Comparison of ENCODE assay signal across 17 cellular contexts in genomic region chr4:150316332-150317205, GRCh38.
DNase-seq lines count a peak whose midpoint lies in the region; ATAC-seq and TF ChIP-seq lines count a peak whose summit lies in the region.
"Had no signal": no experiment of that assay in that cellular context is flagged by ENCODE, and none has a peak within 500 bp of the region (broad histone marks: within the 10 kb centered on the region; RNA-seq: fewer than 3 reads in every experiment).

No MANE protein-coding gene starts in this region.

- peak; percentile 16 for DNase-seq in HFFc6
- DNase-seq in SKM-1 (lab: John Stamatoyannopoulos, UW; ENCODE audit: unreplicated experiment), result peak; percentile 55
- DNase-seq in fibroblast of peridontal ligament (ENCODE audit: extremely low read depth), result peak; percentile 69
- no peak for DNase-seq in WERI-Rb-1
- DNase-seq in NCI-H748 treated with DMSO at 0.1 percent for 48 hours (lab: John Stamatoyannopoulos, UW), result no peak
- no peak for DNase-seq in epidermal melanocyte (ENCODE audit: insufficient read length, low spot score)
- DNase-seq: activated CD4-positive, alpha-beta T cell treated with anti-CD3 and anti-CD28 coated beads, Interleukin-2, amount 10 ng/mL, durations not matched to agents 7 days and 5 days; activated naive CD8-positive, alpha-beta T cell treated with anti-CD3 and anti-CD28 coated beads, Interleukin-2, amount 50 U/mL, for 24 hours; activated T-cell treated with anti-CD3 and anti-CD28 coated beads, Interleukin-2, amount 50 U/mL, for 1 hour; DMS79 treated with DMSO at 0.1 percent for 48 hours; MV-4-11; natural killer cell; SHP77 treated with DMSO at 0.1 percent for 48 hours; T1000 had no signal

- no peak for ATAC-seq in GM21390 (IDR thresholded peaks at IDR 0.05; ENCODE audit: unreplicated experiment)
- ATAC-seq: activated naive CD8-positive, alpha-beta T cell treated with anti-CD3 and anti-CD28 coated beads, Interleukin-2, amount 50 U/mL, for 24 hours; natural killer cell had no signal

- no peaks in the 10 kb centered on the region for H3K27me3 ChIP-seq in WERI-Rb-1 (ENCODE audit: insufficient read depth, low read depth, severe bottlenecking)

- H3K9me3 Mint-ChIP-seq in HFFc6, result no peaks in the 10 kb centered on the region
- H3K9me3 Mint-ChIP-seq: activated CD4-positive, alpha-beta T cell treated with anti-CD3 and anti-CD28 coated beads, Interleukin-2, amount 10 ng/mL, durations not matched to agents 7 days and 5 days; activated naive CD8-positive, alpha-beta T cell treated with anti-CD3 and anti-CD28 coated beads, Interleukin-2, amount 50 U/mL, for 24 hours; natural killer cell had no signal

- H3K27ac Mint-ChIP-seq in HFFc6, result peak overlapping the region; percentile 41; the same call in 1 of the 2 replicates
- H3K27ac Mint-ChIP-seq: activated CD4-positive, alpha-beta T cell treated with anti-CD3 and anti-CD28 coated beads, Interleukin-2, amount 10 ng/mL, durations not matched to agents 7 days and 5 days; activated naive CD8-positive, alpha-beta T cell treated with anti-CD3 and anti-CD28 coated beads, Interleukin-2, amount 50 U/mL, for 24 hours; natural killer cell had no signal

- peaks cover 35% of the 10 kb centered on the region for H3K4me1 Mint-ChIP-seq in HFFc6 (ENCODE audit: low read depth)
- H3K4me1 Mint-ChIP-seq: activated CD4-positive, alpha-beta T cell treated with anti-CD3 and anti-CD28 coated beads, Interleukin-2, amount 10 ng/mL, durations not matched to agents 7 days and 5 days; activated naive CD8-positive, alpha-beta T cell treated with anti-CD3 and anti-CD28 coated beads, Interleukin-2, amount 50 U/mL, for 24 hours; natural killer cell had no signal

- H3K4me3 Mint-ChIP-seq in HFFc6, result no peak overlapping the region
- H3K4me3 Mint-ChIP-seq: activated CD4-positive, alpha-beta T cell treated with anti-CD3 and anti-CD28 coated beads, Interleukin-2, amount 10 ng/mL, durations not matched to agents 7 days and 5 days; activated naive CD8-positive, alpha-beta T cell treated with anti-CD3 and anti-CD28 coated beads, Interleukin-2, amount 50 U/mL, for 24 hours; natural killer cell had no signal

- no peaks in the 10 kb centered on the region; the same call in 1 of the 2 replicates for H3K36me3 ChIP-seq in WERI-Rb-1

- no peaks in the 10 kb centered on the region for H3K9me3 ChIP-seq in WERI-Rb-1 (ENCODE audit: severe bottlenecking)

- H3K27ac ChIP-seq in C4-2B, result peak overlapping the region; percentile 49; the same call in 1 of the 2 replicates
- no peak overlapping the region for H3K27ac ChIP-seq in WERI-Rb-1

- H3K27me3 Mint-ChIP-seq in HFFc6 (ENCODE audit: insufficient read depth), result no peaks in the 10 kb centered on the region
- H3K27me3 Mint-ChIP-seq: activated CD4-positive, alpha-beta T cell treated with anti-CD3 and anti-CD28 coated beads, Interleukin-2, amount 10 ng/mL, durations not matched to agents 7 days and 5 days; activated naive CD8-positive, alpha-beta T cell treated with anti-CD3 and anti-CD28 coated beads, Interleukin-2, amount 50 U/mL, for 24 hours had no signal

- H3K4me3 ChIP-seq in WERI-Rb-1 (ENCODE audit: low read depth, low read length), result no peak overlapping the region
- H3K4me3 ChIP-seq: lung had no signal

- H3K36me3 Mint-ChIP-seq in HFFc6 (ENCODE audit: low read depth), result no peaks in the 10 kb centered on the region

- TF ChIP-seq CTCF in C4-2B (conservative IDR thresholded peaks at IDR 0.05), result no peak
- TF ChIP-seq CTCF in HFFc6 (IDR thresholded peaks at IDR 0.05), result no peak
- TF ChIP-seq CTCF in WERI-Rb-1 (IDR thresholded peaks at IDR 0.05; ENCODE audit: low read depth, low read length), result no peak

Comparison
In these comparisons a context has a peak if more than half of its experiments do, and no peak if none do; other contexts are left out.
1. DNase-seq: peak in HFFc6 (single experiment), SKM-1 (single experiment) and fibroblast of peridontal ligament (single experiment); none in WERI-Rb-1 (single experiment), NCI-H748 treated with DMSO at 0.1 percent for 48 hours (single experiment) and epidermal melanocyte (single experiment).